Comparison of ENCODE assay signal across 23 cellular contexts in genomic region chr10:67011981-67012380, GRCh38.
"Had no signal": no experiment of that assay in that cellular context is flagged by ENCODE, and none has a peak within 500 bp of the region (broad histone marks: within the 10 kb centered on the region; RNA-seq: fewer than 3 reads in every experiment).

No MANE protein-coding gene starts in this region.

- ATAC-seq: effector memory CD8-positive, alpha-beta T cell; esophagus mucosa; gastrocnemius medialis; heart right ventricle; left cardiac atrium; left lung; left ventricle myocardium superior; lower lobe of right lung had no signal

- H3K9me3 ChIP-seq: colonic mucosa, esophagus squamous epithelium, gastrocnemius medialis, heart right ventricle, left lung, lower lobe of right lung had no signal

- H3K27me3 ChIP-seq: colonic mucosa, esophagus squamous epithelium, gastrocnemius medialis, heart right ventricle, left lung had no signal

- H3K27ac Mint-ChIP-seq: dendritic cell treated with granulocyte-macrophage colony-stimulating factor and Interleukin-4, amounts not matched to agents 40 ng/mL and 50 ng/mL, for 4 days; effector memory CD8-positive, alpha-beta T cell; endodermal cell had no signal

- H3K4me1 ChIP-seq: colonic mucosa, esophagus squamous epithelium, gastrocnemius medialis, heart right ventricle, left lung, lower lobe of right lung had no signal

- H3K36me3 ChIP-seq: colonic mucosa, esophagus squamous epithelium, gastrocnemius medialis, heart right ventricle, left lung, lower lobe of right lung had no signal

- H3K27ac ChIP-seq: colonic mucosa, epithelial cell of prostate, esophagus squamous epithelium, gastrocnemius medialis, heart right ventricle, left lung, lower lobe of right lung had no signal

- H3K27me3 Mint-ChIP-seq: dendritic cell treated with granulocyte-macrophage colony-stimulating factor and Interleukin-4, amounts not matched to agents 40 ng/mL and 50 ng/mL, for 4 days; effector memory CD8-positive, alpha-beta T cell had no signal

- H3K4me3 ChIP-seq: colonic mucosa, esophagus squamous epithelium, gastrocnemius medialis, heart right ventricle, left lung, lower lobe of right lung had no signal

- DNase-seq: colonic mucosa; cortex of kidney; effector CD8-positive, alpha-beta T cell; effector memory CD8-positive, alpha-beta T cell; endodermal cell; erythroblast; esophagus squamous epithelium; foreskin fibroblast; foreskin melanocyte; gastrocnemius medialis; glutamatergic neuron; head of caudate nucleus; heart right ventricle; hippocampal formation; left cardiac atrium; left lung; left ventricle myocardium superior; lower lobe of right lung; mesendoderm; midbrain had no signal

- H3K9me3 Mint-ChIP-seq: dendritic cell treated with granulocyte-macrophage colony-stimulating factor and Interleukin-4, amounts not matched to agents 40 ng/mL and 50 ng/mL, for 4 days; endodermal cell had no signal

- H3K4me3 Mint-ChIP-seq: dendritic cell treated with granulocyte-macrophage colony-stimulating factor and Interleukin-4, amounts not matched to agents 40 ng/mL and 50 ng/mL, for 4 days; effector memory CD8-positive, alpha-beta T cell; endodermal cell had no signal

- H3K4me1 Mint-ChIP-seq: endodermal cell had no signal
